In genomic region chr12:54379401-54380201, GRCh38 we compare ENCODE assay signal across 8 cellular contexts. TPM values are rescaled to one million over a fixed set of nuclear protein-coding genes. Genes with fewer than 3 reads are reported as not detected.
DNase-seq lines count a peak whose midpoint lies in the region; ATAC-seq, FAIRE-seq and TF ChIP-seq lines count a peak whose summit lies in the region.

No MANE protein-coding gene starts in this region.

- POLR2A ChIA-PET in activated B cell treated with CpG ODN at 0.5 μM for 24 hours (lab: Charles Lee): interaction anchor here (0.5 to 1.7 kb wide), 4 partner anchors 9 to 99 kb away, joined by 3 to 9 read pairs (median 4); partner anchors contain the start of gene HNRNPA1

- no peaks in the 10 kb centered on the region for H3K27me3 Mint-ChIP-seq in activated B cell treated with CpG ODN at 0.5 μM for 24 hours

- no peaks in the 10 kb centered on the region for H3K9me3 Mint-ChIP-seq in activated B cell treated with CpG ODN at 0.5 μM for 24 hours

- peak overlapping the region; percentile 24 for H3K27ac Mint-ChIP-seq in activated B cell treated with CpG ODN at 0.5 μM for 24 hours

- CTCF ChIA-PET in activated B cell treated with CpG ODN at 0.5 μM for 24 hours (lab: Charles Lee): interaction anchor here (0.9 to 5.9 kb wide), 21 partner anchors 8 to 165 kb away, joined by 3 to 30 read pairs (median 6); partner anchors contain the start of gene COPZ1

- H3K36me3 Mint-ChIP-seq in activated B cell treated with CpG ODN at 0.5 μM for 24 hours (ENCODE audit: low read depth): no peaks in the 10 kb centered on the region

- ATAC-seq in HG02870 (IDR thresholded peaks at IDR 0.05; ENCODE audit: unreplicated experiment): peak; percentile 60
- ATAC-seq in activated B cell treated with CpG ODN at 0.5 μM for 24 hours (ENCODE audit: low read depth): peak; percentile 92
- ATAC-seq in GM18873 (IDR thresholded peaks at IDR 0.05; ENCODE audit: low FRiP score, unreplicated experiment): no peak

- peak overlapping the region; percentile 65 for H3K4me3 Mint-ChIP-seq in activated B cell treated with CpG ODN at 0.5 μM for 24 hours

- intact Hi-C loops in activated B cell treated with CpG ODN at 0.5 μM for 24 hours (cut with micrococcal nuclease): loop anchor here (1.0 kb wide), 3 partner anchors 11 to 159 kb away; no protein-coding TSS in a partner anchor

- peaks cover 38% of the 10 kb centered on the region for H3K36me3 ChIP-seq in bronchial epithelial cell (ENCODE audit: control insufficient read depth, insufficient read depth, low read length)

- H3K27me3 ChIP-seq in bronchial epithelial cell (ENCODE audit: control insufficient read depth, insufficient read depth, low read length): no peaks in the 10 kb centered on the region

- no peak overlapping the region for H3K4me3 ChIP-seq in bronchial epithelial cell (ENCODE audit: low read depth, low read length)

- no peak for FAIRE-seq in bronchial epithelial cell (lab: Jason Lieb, UNC)

- H3K4me1 Mint-ChIP-seq in activated B cell treated with CpG ODN at 0.5 μM for 24 hours: peaks cover 38% of the 10 kb centered on the region

- TF ChIP-seq CTCF in GM12872 (IDR thresholded peaks at IDR 0.05; ENCODE audit: insufficient read depth, low read depth, low read length): peak; percentile 100
- peak; percentile 99 for TF ChIP-seq CTCF in activated B cell treated with CpG ODN at 0.5 μM for 24 hours (IDR thresholded peaks at IDR 0.05)
- TF ChIP-seq CTCF in bronchial epithelial cell (IDR thresholded peaks at IDR 0.05; ENCODE audit: insufficient read depth, low read length, severe bottlenecking): peak; percentile 100

- peak; percentile 84 for DNase-seq in NCI-H2107 treated with DMSO at 0.1 percent for 48 hours (lab: John Stamatoyannopoulos, UW; ENCODE audit: unreplicated experiment)
- peak; percentile 84 for DNase-seq in activated B cell treated with CpG ODN at 0.5 μM for 24 hours
- peak; percentile 49 for DNase-seq in bronchial epithelial cell (ENCODE audit: low read depth)
- peak; percentile 81 for DNase-seq in iris pigment epithelial cell (ENCODE audit: low read depth)
- peak; percentile 74 for DNase-seq in smooth muscle cell of the brain vasculature (ENCODE audit: low read depth, low spot score)

RNA-seq across cellular contexts. Expression of gene ZNF385A, which starts 4.9 kb away (rescaled TPM):
- 4.6 and 5.0 TPM in 2 replicates for total RNA-seq in activated B cell treated with CpG ODN at 0.5 μM for 24 hours
- 5.3 and 7.6 TPM in 2 replicates for total RNA-seq in bronchial epithelial cell

RNA-seq across cellular contexts. Expression of gene GPR84, which starts 15.3 kb away (rescaled TPM):
- not detected in 2 replicates for total RNA-seq in activated B cell treated with CpG ODN at 0.5 μM for 24 hours
- total RNA-seq in bronchial epithelial cell: 0.13 TPM in 1 of 2 replicates, not detected in the other

RNA-seq across cellular contexts. Expression of gene ITGA5, which starts 39.5 kb away (rescaled TPM):
- total RNA-seq in activated B cell treated with CpG ODN at 0.5 μM for 24 hours (1.0 and 1.3 TPM in 2 replicates), bronchial epithelial cell (53.5 and 98.5 TPM in 2 replicates)

RNA-seq across cellular contexts. Expression of gene COPZ1, which starts 54.7 kb away (rescaled TPM):
- total RNA-seq in activated B cell treated with CpG ODN at 0.5 μM for 24 hours (120 and 124 TPM in 2 replicates), bronchial epithelial cell (89.5 and 118 TPM in 2 replicates)

Comparison
In these comparisons a context has a peak if more than half of its experiments do, and no peak if none do; other contexts are left out.
1. RNA of gene ITGA5, which starts 39.5 kb away (total RNA-seq): 53.5 to 98.5 TPM in bronchial epithelial cell; 1.0 to 1.3 TPM in activated B cell treated with CpG ODN at 0.5 μM for 24 hours; every median in the first group is over 10 times any median in the second.
2. Peak in every context shown above with its lines, with median percentiles within 50 percentile points of each other: CTCF ChIP-seq and DNase-seq.